ENCODE assay signal across 29 cellular contexts in genomic region chr17:48640858-48641180, GRCh38. TPM values are rescaled to one million over a fixed set of nuclear protein-coding genes. Genes with fewer than 3 reads are reported as not detected.
"Had no signal": no experiment of that assay in that cellular context is flagged by ENCODE, and none has a peak within 500 bp of the region (broad histone marks: within the 10 kb centered on the region; RNA-seq: fewer than 3 reads in every experiment).

No MANE protein-coding gene starts in this region.

- ATAC-seq: activated naive CD4-positive, alpha-beta T cell treated with anti-CD3 and anti-CD28 coated beads, Interleukin-2, amount 50 U/mL, for 72 hours; activated T-cell treated with anti-CD3 and anti-CD28 coated beads, Interleukin-2, amount 50 U/mL, for 4 hours; Panc1 had no signal

- H3K36me3 ChIP-seq: adrenal gland, SJCRH30 had no signal

- H3K9me3 Mint-ChIP-seq: activated CD4-positive, alpha-beta memory T cell treated with anti-CD3 and anti-CD28 coated beads for 36 hours; activated naive CD4-positive, alpha-beta T cell treated with anti-CD3 and anti-CD28 coated beads for 36 hours; activated naive CD4-positive, alpha-beta T cell treated with anti-CD3 and anti-CD28 coated beads, Interleukin-2, amount 50 U/mL, for 72 hours; activated T-cell treated with anti-CD3 and anti-CD28 coated beads, Interleukin-2, amount 50 U/mL, for 4 hours; activated T-helper 1 cell treated with anti-CD3 and anti-CD28 coated beads, Interleukin-12 subunit alpha, Interleukin-12 subunit beta, Interleukin-2, Interleukin-4 antibody, amounts not matched to agents 30 ng/mL and 10 ng/mL and 1 ng/mL, durations not matched to agents 14 hours and 24 hours and 36 hours had no signal

- H3K36me3 Mint-ChIP-seq: activated CD4-positive, alpha-beta memory T cell treated with anti-CD3 and anti-CD28 coated beads for 36 hours; brain had no signal

- H3K9me3 ChIP-seq: adrenal gland, SJCRH30 had no signal

- H3K27ac ChIP-seq: adrenal gland, SJCRH30, SK-N-MC had no signal

- H3K27ac Mint-ChIP-seq: activated CD4-positive, alpha-beta memory T cell treated with anti-CD3 and anti-CD28 coated beads for 36 hours; activated naive CD4-positive, alpha-beta T cell treated with anti-CD3 and anti-CD28 coated beads for 36 hours; activated naive CD4-positive, alpha-beta T cell treated with anti-CD3 and anti-CD28 coated beads, Interleukin-2, amount 50 U/mL, for 72 hours; brain had no signal

- H3K4me3 ChIP-seq: adrenal gland, SJCRH30, SK-N-MC had no signal

- H3K27me3 Mint-ChIP-seq: brain had no signal

- DNase-seq: activated CD4-positive, alpha-beta memory T cell treated with anti-CD3 and anti-CD28 coated beads for 36 hours; activated CD4-positive, alpha-beta T cell treated with anti-CD3 and anti-CD28 coated beads, Interleukin-2, amount 50 U/mL, for 1 hour; activated CD8-positive, alpha-beta memory T cell treated with anti-CD3 and anti-CD28 coated beads, Interleukin-2, amount 50 U/mL, for 4 hours; activated gamma-delta T cell treated with Interleukin-2 at 50 U/mL for 16 hours; activated naive CD4-positive, alpha-beta T cell treated with anti-CD3 and anti-CD28 coated beads for 36 hours; activated T-cell treated with anti-CD3 and anti-CD28 coated beads for 4 hours; activated T-cell treated with anti-CD3 and anti-CD28 coated beads, Interleukin-2, amount 50 U/mL, for 4 hours; adrenal gland; caudate nucleus; cerebellar nuclear complex; Kasumi-1; KG1; NCI-H1105; NCI-H1417 treated with DMSO at 0.1 percent for 48 hours; NCI-H187 treated with DMSO at 0.1 percent for 48 hours; NCI-H2081 treated with DMSO at 0.1 percent for 48 hours; NCI-H226; NCI-H524 treated with DMSO at 0.1 percent for 48 hours; SHP77; SJCRH30; T1000 had no signal

- H3K4me3 Mint-ChIP-seq: activated CD4-positive, alpha-beta memory T cell treated with anti-CD3 and anti-CD28 coated beads for 36 hours; activated naive CD4-positive, alpha-beta T cell treated with anti-CD3 and anti-CD28 coated beads for 36 hours; activated T-cell treated with anti-CD3 and anti-CD28 coated beads, Interleukin-2, amount 50 U/mL, for 4 hours; activated T-helper 1 cell treated with anti-CD3 and anti-CD28 coated beads, Interleukin-12 subunit alpha, Interleukin-12 subunit beta, Interleukin-2, Interleukin-4 antibody, amounts not matched to agents 30 ng/mL and 10 ng/mL and 1 ng/mL, durations not matched to agents 14 hours and 24 hours and 36 hours; brain had no signal

RNA-seq across cellular contexts. Expression of gene HOXB9, which starts 14.7 kb away (rescaled TPM):
- total RNA-seq: bronchial epithelial cell had no signal

RNA-seq across cellular contexts. Expression of gene HOXB8, which starts 25.7 kb away (rescaled TPM):
- total RNA-seq: activated CD4-positive, alpha-beta memory T cell treated with anti-CD3 and anti-CD28 coated beads for 36 hours; activated naive CD4-positive, alpha-beta T cell treated with anti-CD3 and anti-CD28 coated beads for 36 hours; activated naive CD4-positive, alpha-beta T cell treated with anti-CD3 and anti-CD28 coated beads, Interleukin-2, amount 50 U/mL, for 72 hours; activated T-helper 1 cell treated with anti-CD3 and anti-CD28 coated beads, Interleukin-12 subunit alpha, Interleukin-12 subunit beta, Interleukin-2, Interleukin-4 antibody, amounts not matched to agents 30 ng/mL and 10 ng/mL and 1 ng/mL, durations not matched to agents 14 hours and 24 hours and 36 hours; bronchial epithelial cell; T-helper 1 cell treated with Interleukin-12 subunit alpha and Interleukin-12 subunit beta and Interleukin-4 antibody, amounts not matched to agents 30 ng/mL and 1 ng/mL, for 36 hours; T-helper 2 cell treated with Interferon-gamma antibody and Interleukin-4, amounts not matched to agents 100 ng/mL and 5 ng/mL, for 36 hours had no signal

RNA-seq across cellular contexts. Expression of gene HOXB7, which starts 30.0 kb away (rescaled TPM):
- total RNA-seq: bronchial epithelial cell had no signal

RNA-seq across cellular contexts. Expression of gene HOXB6, which starts 36.0 kb away (rescaled TPM):
- total RNA-seq: activated naive CD4-positive, alpha-beta T cell treated with anti-CD3 and anti-CD28 coated beads for 36 hours; bronchial epithelial cell; T-helper 2 cell treated with Interferon-gamma antibody and Interleukin-4, amounts not matched to agents 100 ng/mL and 5 ng/mL, for 36 hours had no signal

RNA-seq across cellular contexts. Expression of gene HOXB5, which starts 47.2 kb away (rescaled TPM):
- total RNA-seq: activated CD4-positive, alpha-beta memory T cell treated with anti-CD3 and anti-CD28 coated beads for 36 hours; activated naive CD4-positive, alpha-beta T cell treated with anti-CD3 and anti-CD28 coated beads for 36 hours; activated naive CD4-positive, alpha-beta T cell treated with anti-CD3 and anti-CD28 coated beads, Interleukin-2, amount 50 U/mL, for 72 hours; activated T-helper 1 cell treated with anti-CD3 and anti-CD28 coated beads, Interleukin-12 subunit alpha, Interleukin-12 subunit beta, Interleukin-2, Interleukin-4 antibody, amounts not matched to agents 30 ng/mL and 10 ng/mL and 1 ng/mL, durations not matched to agents 14 hours and 24 hours and 36 hours; bronchial epithelial cell had no signal
